ENCODE assay signal across 18 cellular contexts in genomic region chr3:41274944-41275668, GRCh38.
DNase-seq lines count a peak whose midpoint lies in the region; ATAC-seq and TF ChIP-seq lines count a peak whose summit lies in the region.
"Had no signal": no experiment of that assay in that cellular context is flagged by ENCODE, and none has a peak within 500 bp of the region (broad histone marks: within the 10 kb centered on the region; RNA-seq: fewer than 3 reads in every experiment).

No MANE protein-coding gene starts in this region.

- CTCF ChIA-PET in PC-3 (lab: Charles Lee), result no interaction called here

- no peak overlapping the region for H2AFZ ChIP-seq in PC-3 (ENCODE audit: low read length)

- DNase-seq in Daoy (ENCODE audit: low read depth) (peak; percentile 45), PC-3 (peak; percentile 95), epithelial cell of prostate (ENCODE audit: low read depth, low spot score) (peak; percentile 1), myocyte (ENCODE audit: low read depth) (peak; percentile 73), NK-92 (lab: John Stamatoyannopoulos, UW; ENCODE audit: unreplicated experiment) (no peak), SW 1271 (lab: John Stamatoyannopoulos, UW) (no peak)
- no peak for DNase-seq in activated CD8-positive, alpha-beta memory T cell treated with anti-CD3 and anti-CD28 coated beads, Interleukin-2, amount 50 U/mL, for 4 hours
- DNase-seq: activated CD4-positive, CD25-positive, alpha-beta regulatory T cell; activated T-cell treated with anti-CD3 and anti-CD28 coated beads, Interleukin-2, amount 50 U/mL, for 1 hour; amygdala; CD4-positive, alpha-beta memory T cell; effector memory CD8-positive, alpha-beta T cell; NCI-H1436; NCI-H69; psoas muscle; stimulated activated naive CD8-positive, alpha-beta T cell treated with anti-CD3 and anti-CD28 coated beads, Interleukin-15, amount 100 ng/mL, for 72 hours had no signal

- no peaks in the 10 kb centered on the region for H3F3A ChIP-seq in PC-3 (ENCODE audit: low read length, unreplicated experiment)

- H3K4me1 ChIP-seq in PC-3 (ENCODE audit: insufficient read depth, low read length), result peaks cover 25% of the 10 kb centered on the region
- H3K4me1 ChIP-seq: psoas muscle had no signal

- ATAC-seq in PC-3 (peak; percentile 99), GM18870 (IDR thresholded peaks at IDR 0.05; ENCODE audit: unreplicated experiment) (no peak)
- ATAC-seq: effector memory CD8-positive, alpha-beta T cell; psoas muscle; stimulated activated naive CD8-positive, alpha-beta T cell treated with anti-CD3 and anti-CD28 coated beads, Interleukin-15, amount 100 ng/mL, for 72 hours had no signal

- peak overlapping the region; percentile 75 for H3K27ac ChIP-seq in PC-3 (ENCODE audit: low read length)
- H3K27ac ChIP-seq in epithelial cell of prostate, result peak overlapping the region; percentile 12
- H3K27ac ChIP-seq: psoas muscle, SK-N-MC had no signal

- H3K79me2 ChIP-seq in PC-3 (ENCODE audit: low read length), result no peaks in the 10 kb centered on the region

- no peak overlapping the region for H3K4me3 ChIP-seq in PC-3 (ENCODE audit: low read length)
- H3K4me3 ChIP-seq: psoas muscle, SK-N-MC had no signal

- no peaks in the 10 kb centered on the region for H3K9me2 ChIP-seq in PC-3 (replicated peaks; ENCODE audit: low read length)

- no peak for TF ChIP-seq CTCF in PC-3 (conservative IDR thresholded peaks at IDR 0.05; ENCODE audit: low read depth, low read length)

- POLR2A ChIA-PET in PC-3 (lab: Charles Lee; ENCODE audit: unreplicated experiment), result no interaction called here

- peak overlapping the region; percentile 23; the same call in 1 of the 2 replicates for H3K9ac ChIP-seq in PC-3 (ENCODE audit: low read length)

- H3K9me3 ChIP-seq in PC-3 (ENCODE audit: low read length), result no peaks in the 10 kb centered on the region
- H3K9me3 ChIP-seq: psoas muscle had no signal

- intact Hi-C loops in PC-3 (cut with micrococcal nuclease), result no loop called here

- H3K4me2 ChIP-seq in PC-3 (ENCODE audit: low read length), result peak overlapping the region; percentile 49

- BruUV-seq in PC-3 (replicated peaks; lab: Mats Ljungman, UMichigan), result no TSS peak

- H4K20me1 ChIP-seq in PC-3 (ENCODE audit: low read length), result no peaks in the 10 kb centered on the region

- no peaks in the 10 kb centered on the region for H3K36me3 ChIP-seq in PC-3 (ENCODE audit: low read depth, low read length)

- H3K27me3 ChIP-seq in PC-3 (ENCODE audit: low read length), result no peaks in the 10 kb centered on the region

Comparison
In these comparisons a context has a peak if more than half of its experiments do, and no peak if none do; other contexts are left out.
1. DNase-seq: peak in Daoy (single experiment), PC-3 (single experiment), epithelial cell of prostate (single experiment) and myocyte (single experiment); none in NK-92 (single experiment), SW 1271 (0 of 2) and activated CD8-positive, alpha-beta memory T cell treated with anti-CD3 and anti-CD28 coated beads, Interleukin-2, amount 50 U/mL, for 4 hours (single experiment).